In genomic region chr12:88451254-88451653, GRCh38 we compare ENCODE assay signal across 37 cellular contexts.
"Had no signal": no experiment of that assay in that cellular context is flagged by ENCODE, and none has a peak within 500 bp of the region (broad histone marks: within the 10 kb centered on the region; RNA-seq: fewer than 3 reads in every experiment).

No MANE protein-coding gene starts in this region.

- H3K4me3 Mint-ChIP-seq: activated B cell treated with CpG ODN at 0.5 μM for 24 hours; activated CD4-positive, alpha-beta memory T cell treated with anti-CD3 and anti-CD28 coated beads for 36 hours; activated naive CD8-positive, alpha-beta T cell treated with anti-CD3 and anti-CD28 coated beads for 36 hours; activated T-cell treated with anti-CD3 and anti-CD28 coated beads, Interleukin-2, amount 50 U/mL, for 4 hours; activated T-helper 1 cell treated with anti-CD3 and anti-CD28 coated beads, Interleukin-12 subunit alpha, Interleukin-12 subunit beta, Interleukin-2, Interleukin-4 antibody, amounts not matched to agents 30 ng/mL and 10 ng/mL and 1 ng/mL, durations not matched to agents 14 hours and 24 hours and 36 hours; central memory CD8-positive, alpha-beta T cell; IgD-negative memory B cell had no signal

- ATAC-seq: activated T-cell treated with anti-CD3 and anti-CD28 coated beads, Interleukin-2, amount 50 U/mL, for 4 hours; PC-3 had no signal

- H3K4me1 ChIP-seq: Peyer's patch, SJSA1 had no signal

- H3K9me3 ChIP-seq: Peyer's patch, SJSA1 had no signal

- DNase-seq: activated B cell treated with CpG ODN at 0.5 μM for 24 hours; activated CD4-positive, alpha-beta memory T cell treated with anti-CD3 and anti-CD28 coated beads for 36 hours; activated CD4-positive, alpha-beta T cell treated with anti-CD3 and anti-CD28 coated beads for 4 hours; activated CD4-positive, alpha-beta T cell treated with anti-CD3 and anti-CD28 coated beads, Interleukin-2, amount 50 U/mL, for 1 hour; activated CD4-positive, CD25-positive, alpha-beta regulatory T cell treated with anti-CD3 and anti-CD28 coated beads, Interleukin-2, amount 50 U/mL, for 72 hours; activated CD8-positive, alpha-beta memory T cell treated with anti-CD3 and anti-CD28 coated beads, Interleukin-2, amount 50 U/mL, for 4 hours; activated effector memory CD4-positive, alpha-beta T cell treated with Interleukin-2 at 50 U/mL for 16 hours; activated naive CD4-positive, alpha-beta T cell treated with anti-CD3 and anti-CD28 coated beads, Interleukin-2, amount 50 U/mL, for 16 hours; activated naive CD8-positive, alpha-beta T cell treated with anti-CD3 and anti-CD28 coated beads for 36 hours; activated T-cell treated with anti-CD3 and anti-CD28 coated beads for 4 hours; activated T-cell treated with anti-CD3 and anti-CD28 coated beads, Interleukin-2, amount 50 U/mL, for 4 hours; Karpas-422; KBM-7; NCI-H1105; NCI-H1417 treated with DMSO at 0.1 percent for 48 hours; NCI-H187 treated with DMSO at 0.1 percent for 48 hours; NCI-H2081; NCI-H2171 treated with DMSO at 0.1 percent for 48 hours; NCI-H2227 treated with DMSO at 0.1 percent for 48 hours; NCI-H446; NCI-H524; NCI-H69; NCI-H82; PC-3; Peyer's patch; RPMI8226; SHP77 treated with DMSO at 0.1 percent for 48 hours; SW 1271; T-helper 1 cell; T-helper 2 cell; T-helper 9 cell had no signal

- H3K27ac Mint-ChIP-seq: activated B cell treated with CpG ODN at 0.5 μM for 24 hours; activated CD4-positive, alpha-beta memory T cell treated with anti-CD3 and anti-CD28 coated beads for 36 hours; activated naive CD8-positive, alpha-beta T cell treated with anti-CD3 and anti-CD28 coated beads for 36 hours; activated T-helper 1 cell treated with anti-CD3 and anti-CD28 coated beads, Interleukin-12 subunit alpha, Interleukin-12 subunit beta, Interleukin-2, Interleukin-4 antibody, amounts not matched to agents 30 ng/mL and 10 ng/mL and 1 ng/mL, durations not matched to agents 14 hours and 24 hours and 36 hours; IgD-negative memory B cell had no signal

- H3K4me3 ChIP-seq: cardiac muscle cell, Peyer's patch, SJSA1 had no signal

- H3K27me3 Mint-ChIP-seq: activated B cell treated with CpG ODN at 0.5 μM for 24 hours; activated CD4-positive, alpha-beta memory T cell treated with anti-CD3 and anti-CD28 coated beads for 36 hours; activated naive CD8-positive, alpha-beta T cell treated with anti-CD3 and anti-CD28 coated beads for 36 hours; central memory CD8-positive, alpha-beta T cell; IgD-negative memory B cell had no signal

- H3K9me3 Mint-ChIP-seq: activated B cell treated with CpG ODN at 0.5 μM for 24 hours; activated CD4-positive, alpha-beta memory T cell treated with anti-CD3 and anti-CD28 coated beads for 36 hours; activated naive CD8-positive, alpha-beta T cell treated with anti-CD3 and anti-CD28 coated beads for 36 hours; activated T-cell treated with anti-CD3 and anti-CD28 coated beads, Interleukin-2, amount 50 U/mL, for 4 hours; activated T-helper 1 cell treated with anti-CD3 and anti-CD28 coated beads, Interleukin-12 subunit alpha, Interleukin-12 subunit beta, Interleukin-2, Interleukin-4 antibody, amounts not matched to agents 30 ng/mL and 10 ng/mL and 1 ng/mL, durations not matched to agents 14 hours and 24 hours and 36 hours had no signal

- H3K27ac ChIP-seq: cardiac muscle cell, Peyer's patch, SJSA1, VCaP had no signal

- H3K36me3 Mint-ChIP-seq: activated CD4-positive, alpha-beta memory T cell treated with anti-CD3 and anti-CD28 coated beads for 36 hours; activated naive CD8-positive, alpha-beta T cell treated with anti-CD3 and anti-CD28 coated beads for 36 hours had no signal

- H3K27me3 ChIP-seq: cardiac muscle cell, Peyer's patch, SJSA1 had no signal

- H3K36me3 ChIP-seq: cardiac muscle cell, Peyer's patch, SJSA1 had no signal

- H3K4me1 Mint-ChIP-seq: activated B cell treated with CpG ODN at 0.5 μM for 24 hours; activated naive CD8-positive, alpha-beta T cell treated with anti-CD3 and anti-CD28 coated beads for 36 hours; central memory CD8-positive, alpha-beta T cell; IgD-negative memory B cell had no signal
